23 cellular contexts compared by ENCODE assay signal in the genomic region with DNA sequence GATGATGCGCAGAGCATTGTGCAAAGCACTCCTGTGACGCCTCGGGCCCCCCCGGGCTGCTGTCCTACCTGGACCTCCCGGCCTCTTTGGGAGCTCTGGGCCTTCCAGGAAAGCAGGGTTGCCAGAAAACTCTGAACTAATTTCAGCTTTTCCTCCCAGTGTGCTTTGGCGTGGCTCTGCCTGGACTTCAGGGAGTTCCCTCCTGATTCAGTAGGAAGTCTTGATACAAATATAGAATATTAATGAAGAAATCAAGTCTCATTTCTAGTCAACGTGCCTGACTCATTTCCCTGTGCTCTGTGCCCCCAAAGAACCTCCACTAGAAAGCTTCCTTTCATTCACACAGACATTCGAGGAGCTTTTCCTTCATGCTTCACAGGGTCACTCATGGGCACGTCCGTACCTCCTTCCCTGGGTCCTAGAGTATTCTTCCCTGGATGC.
A peak's percentile ranks its signal among the peaks of the same experiment; 100 is the strongest.
DNase-seq lines count a peak whose midpoint lies in the region; ATAC-seq and TF ChIP-seq lines count a peak whose summit lies in the region.
"Had no signal": no experiment of that assay in that cellular context is flagged by ENCODE, and none has a peak within 500 bp of the region (broad histone marks: within the 10 kb centered on the region; RNA-seq: fewer than 3 reads in every experiment).

No MANE protein-coding gene starts in this region.

- ATAC-seq in left cardiac atrium, result peak; percentile 36 to 45
- ATAC-seq: K562, WTC11 had no signal

- no peaks in the 10 kb centered on the region for H3K79me2 ChIP-seq in osteoblast (ENCODE audit: insufficient read depth, low read length)

- H3K4me3 ChIP-seq in esophagus squamous epithelium, result no peak overlapping the region
- no peak overlapping the region for H3K4me3 ChIP-seq in osteoblast (ENCODE audit: insufficient read depth, low read length)
- no peak overlapping the region for H3K4me3 ChIP-seq in tibial nerve
- no peak overlapping the region for H3K4me3 ChIP-seq in spleen
- H3K4me3 ChIP-seq: breast epithelium, K562, sigmoid colon had no signal

- TF ChIP-seq EP300 in tibial nerve (IDR thresholded peaks at IDR 0.05), result peak; percentile 51 to 62

- TF ChIP-seq CTCF in esophagus squamous epithelium (IDR thresholded peaks at IDR 0.05) (no peak), osteoblast (IDR thresholded peaks at IDR 0.05; ENCODE audit: extremely low read depth, low read depth, low read length) (no peak), tibial nerve (IDR thresholded peaks at IDR 0.05) (no peak), spleen (IDR thresholded peaks at IDR 0.05 in 8 of 11, conservative IDR thresholded peaks at IDR 0.05 in 3 of 11) (no peak)

- intact Hi-C loops in esophagus squamous epithelium (cut with DNase I) (loop anchor here (5.0 kb wide), 1 partner anchor 256 kb away; a partner anchor contains a TSS), left cardiac atrium (cut with DNase I) (loop anchor here in 1 of 2 donors (2.0 to 10.0 kb wide), 2 partner anchors 51 to 259 kb away; no protein-coding TSS in a partner anchor), spleen (cut with DNase I; ENCODE audit: low total_unique reads) (no loop called here)

- DNase-seq in esophagus squamous epithelium (lab: John Stamatoyannopoulos, UW) (no peak), left cardiac atrium (peak; percentile 33), osteoblast (ENCODE audit: insufficient read length, low spot score, missing footprints) (peak; percentile 56), tibial nerve (ENCODE audit: low spot score in 2 of 2) (no peak), HPDE6-E6E7 (ENCODE audit: extremely low spot score) (no peak), spleen (no peak), GM03348 (ENCODE audit: low spot score) (no peak)
- DNase-seq: activated effector memory CD4-positive, alpha-beta T cell treated with anti-CD3 and anti-CD28 coated beads, Interleukin-2, amount 50 U/mL, for 16 hours; CD4-positive, alpha-beta T cell; cortex of kidney; DMS 273 treated with DMSO at 0.1 percent for 48 hours; H9; islet precursor cell; mesenchymal stem cell; MM.1S; naive B cell; NCI-H1436; NCI-H524; occipital lobe; sigmoid colon had no signal

- no peaks in the 10 kb centered on the region for H4K20me1 ChIP-seq in osteoblast (ENCODE audit: insufficient read depth, low read length)

- 67 to 73% methylated on average over 9 to 10 of the region's 10 CpGs for WGBS in esophagus squamous epithelium, 2 donors
- WGBS in tibial nerve, 2 donors, result 51 to 62% methylated on average over 10 of the region's 10 CpGs
- WGBS in spleen, 5 donors, result 67 to 83% (median 78%) methylated on average over 10 of the region's 10 CpGs

- no peak overlapping the region for H2AFZ ChIP-seq in osteoblast (ENCODE audit: low read length)

- peak overlapping the region in 3 of 4 donors; percentile 47 to 83 (median 58) for H3K27ac ChIP-seq in esophagus squamous epithelium
- H3K27ac ChIP-seq in osteoblast (ENCODE audit: low read depth, low read length), result no peak overlapping the region
- no peak overlapping the region for H3K27ac ChIP-seq in tibial nerve
- no peak overlapping the region for H3K27ac ChIP-seq in spleen

- H3K36me3 ChIP-seq in esophagus squamous epithelium (peaks cover 0 to 21% (median 0%) of the 10 kb centered on the region in 3 donors), osteoblast (ENCODE audit: insufficient read depth, low read length) (no peaks in the 10 kb centered on the region), tibial nerve (peaks cover 0 to 26% (median 0%) of the 10 kb centered on the region in 3 donors), spleen (peaks cover 0 to 59% (median 11%) of the 10 kb centered on the region in 6 donors)
- H3K36me3 ChIP-seq: breast epithelium had no signal

- H3K4me1 ChIP-seq in esophagus squamous epithelium (peaks cover 14 to 67% (median 29%) of the 10 kb centered on the region in 3 donors), osteoblast (ENCODE audit: insufficient read depth, low read length) (peaks cover 3% of the 10 kb centered on the region), tibial nerve (peaks cover 0 to 22% (median 0%) of the 10 kb centered on the region in 4 donors), spleen (peaks cover 0 to 6% (median 0%) of the 10 kb centered on the region in 6 donors)

- no peaks in the 10 kb centered on the region for H3K27me3 ChIP-seq in esophagus squamous epithelium
- H3K27me3 ChIP-seq in osteoblast (ENCODE audit: insufficient read depth, low read length), result no peaks in the 10 kb centered on the region
- H3K27me3 ChIP-seq in tibial nerve, result no peaks in the 10 kb centered on the region
- no peaks in the 10 kb centered on the region for H3K27me3 ChIP-seq in spleen (replicated peaks in 1 of 7)
- H3K27me3 ChIP-seq: breast epithelium, sigmoid colon had no signal

- H3K9me3 ChIP-seq in esophagus squamous epithelium, result no peaks in the 10 kb centered on the region
- H3K9me3 ChIP-seq in osteoblast (ENCODE audit: low read depth, low read length), result no peaks in the 10 kb centered on the region
- no peaks in the 10 kb centered on the region for H3K9me3 ChIP-seq in tibial nerve
- H3K9me3 ChIP-seq in spleen, result no peaks in the 10 kb centered on the region
- H3K9me3 ChIP-seq: breast epithelium, sigmoid colon had no signal

- H3K4me2 ChIP-seq in osteoblast (ENCODE audit: insufficient read depth, low read length), result no peak overlapping the region

- TF ChIP-seq POLR2A in esophagus squamous epithelium (IDR thresholded peaks at IDR 0.05) (no peak), tibial nerve (IDR thresholded peaks at IDR 0.05) (no peak), spleen (IDR thresholded peaks at IDR 0.05) (no peak)

Comparison
In these comparisons a context has a peak if more than half of its experiments do, and no peak if none do; other contexts are left out.
1. DNase-seq: peak in left cardiac atrium (single experiment) and osteoblast (single experiment); none in esophagus squamous epithelium (single experiment), tibial nerve (0 of 2), HPDE6-E6E7 (single experiment), spleen (single experiment) and GM03348 (single experiment).
2. H3K27ac ChIP-seq: peak in esophagus squamous epithelium (3 of 4); none in osteoblast (single experiment), tibial nerve (0 of 4) and spleen (0 of 8).